In genomic region chr10:77045046-77045445, GRCh38 we compare ENCODE assay signal across 21 cellular contexts.
"Had no signal": no experiment of that assay in that cellular context is flagged by ENCODE, and none has a peak within 500 bp of the region (broad histone marks: within the 10 kb centered on the region; RNA-seq: fewer than 3 reads in every experiment).

No MANE protein-coding gene starts in this region.

- H3K27ac ChIP-seq: breast epithelium, colonic mucosa, heart right ventricle, lower lobe of right lung, sigmoid colon, upper lobe of left lung had no signal

- ATAC-seq: effector memory CD8-positive, alpha-beta T cell; esophagus mucosa; heart right ventricle; lower lobe of right lung; naive thymus-derived CD8-positive, alpha-beta T cell; stimulated activated naive B cell treated with anti-CD40 and anti-IgM and Interleukin-4, amounts not matched to agents 10 μg/mL and 1 μg/mL and 100 μg/mL, for 72 hours had no signal

- H3K27ac Mint-ChIP-seq: activated CD4-positive, alpha-beta memory T cell treated with anti-CD3 and anti-CD28 coated beads for 36 hours; activated naive CD4-positive, alpha-beta T cell treated with anti-CD3 and anti-CD28 coated beads for 36 hours; activated naive CD8-positive, alpha-beta T cell treated with anti-CD3 and anti-CD28 coated beads, Interleukin-2, amount 10 ng/mL, durations not matched to agents 7 days and 5 days; effector memory CD8-positive, alpha-beta T cell; stimulated activated naive B cell treated with anti-CD40 and anti-IgM and Interleukin-4, amounts not matched to agents 10 μg/mL and 1 μg/mL and 100 μg/mL, for 72 hours had no signal

- H3K4me3 Mint-ChIP-seq: activated CD4-positive, alpha-beta memory T cell treated with anti-CD3 and anti-CD28 coated beads for 36 hours; activated naive CD4-positive, alpha-beta T cell treated with anti-CD3 and anti-CD28 coated beads for 36 hours; activated naive CD8-positive, alpha-beta T cell treated with anti-CD3 and anti-CD28 coated beads, Interleukin-2, amount 10 ng/mL, durations not matched to agents 7 days and 5 days; effector memory CD8-positive, alpha-beta T cell; naive thymus-derived CD8-positive, alpha-beta T cell; stimulated activated naive B cell treated with anti-CD40 and anti-IgM and Interleukin-4, amounts not matched to agents 10 μg/mL and 1 μg/mL and 100 μg/mL, for 72 hours had no signal

- H3K27me3 ChIP-seq: breast epithelium, colonic mucosa, sigmoid colon, upper lobe of left lung had no signal

- H3K27me3 Mint-ChIP-seq: activated CD4-positive, alpha-beta memory T cell treated with anti-CD3 and anti-CD28 coated beads for 36 hours had no signal

- H3K9me3 ChIP-seq: breast epithelium, colonic mucosa, heart right ventricle, lower lobe of right lung, sigmoid colon, upper lobe of left lung had no signal

- DNase-seq: activated CD4-positive, alpha-beta memory T cell treated with anti-CD3 and anti-CD28 coated beads for 36 hours; activated CD4-positive, alpha-beta T cell treated with anti-CD3 and anti-CD28 coated beads for 48 hours; activated effector memory CD4-positive, alpha-beta T cell treated with Interleukin-2 at 50 U/mL for 16 hours; activated naive CD4-positive, alpha-beta T cell treated with anti-CD3 and anti-CD28 coated beads for 36 hours; activated naive CD8-positive, alpha-beta T cell treated with anti-CD3 and anti-CD28 coated beads, Interleukin-2, amount 10 ng/mL, durations not matched to agents 7 days and 5 days; activated T-cell treated with anti-CD3 and anti-CD28 coated beads, Interleukin-2, amount 50 U/mL, for 48 hours; amniotic stem cell; colonic mucosa; dorsolateral prefrontal cortex; effector memory CD8-positive, alpha-beta T cell; heart right ventricle; lower lobe of right lung; naive thymus-derived CD8-positive, alpha-beta T cell; retina; sigmoid colon; stimulated activated CD4-positive, alpha-beta T cell treated with anti-CD3 and anti-CD28 coated beads, Interleukin-2, amount 100 ng/mL, for 48 hours; stimulated activated CD8-positive, alpha-beta memory T cell treated with anti-CD3 and anti-CD28 coated beads, Interleukin-4, amount 100 ng/mL, for 48 hours; stimulated activated naive B cell treated with anti-CD40 and anti-IgM and Interleukin-4, amounts not matched to agents 10 μg/mL and 1 μg/mL and 100 μg/mL, for 72 hours; upper lobe of left lung had no signal

- H3K9me3 Mint-ChIP-seq: activated CD4-positive, alpha-beta memory T cell treated with anti-CD3 and anti-CD28 coated beads for 36 hours; activated naive CD4-positive, alpha-beta T cell treated with anti-CD3 and anti-CD28 coated beads for 36 hours; activated naive CD8-positive, alpha-beta T cell treated with anti-CD3 and anti-CD28 coated beads, Interleukin-2, amount 10 ng/mL, durations not matched to agents 7 days and 5 days; effector memory CD8-positive, alpha-beta T cell; naive thymus-derived CD8-positive, alpha-beta T cell; stimulated activated naive B cell treated with anti-CD40 and anti-IgM and Interleukin-4, amounts not matched to agents 10 μg/mL and 1 μg/mL and 100 μg/mL, for 72 hours had no signal

- H3K4me1 ChIP-seq: breast epithelium, colonic mucosa had no signal

- H3K36me3 ChIP-seq: breast epithelium, colonic mucosa, heart right ventricle, lower lobe of right lung, sigmoid colon, upper lobe of left lung had no signal

- H3K4me3 ChIP-seq: breast epithelium, colonic mucosa, dorsolateral prefrontal cortex, heart right ventricle, lower lobe of right lung, sigmoid colon, upper lobe of left lung had no signal
